7 cellular contexts compared by ENCODE assay signal in the genomic region with DNA sequence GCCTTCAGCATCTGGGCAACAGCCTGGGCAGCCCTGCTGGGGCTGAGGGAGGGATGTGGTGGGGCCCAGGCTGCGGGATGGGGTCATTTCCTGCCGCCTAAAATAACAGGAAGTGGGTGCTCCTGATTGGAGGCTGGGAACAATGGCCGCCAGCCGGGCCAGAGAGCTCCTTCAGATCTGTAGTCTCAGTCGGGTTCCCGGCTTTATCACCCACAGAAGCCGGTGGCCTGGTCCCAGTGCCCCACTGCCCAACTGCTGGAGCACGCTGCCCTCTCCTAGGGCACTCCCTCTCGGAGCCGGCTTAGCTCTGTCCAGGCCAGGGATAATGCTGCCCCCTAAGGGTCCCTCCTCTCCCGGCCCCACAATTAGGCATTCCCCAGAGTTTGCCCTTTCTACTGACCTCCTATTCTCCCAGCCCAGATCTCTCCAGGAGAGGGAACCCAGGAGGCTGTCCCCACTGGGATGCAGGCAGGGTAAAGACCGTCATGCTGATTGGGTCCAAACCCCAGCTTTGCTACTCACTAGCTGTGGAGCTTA. TPM values are rescaled to one million over a fixed set of nuclear protein-coding genes. Genes with fewer than 3 reads are reported as not detected.
DNase-seq lines count a peak whose midpoint lies in the region; ATAC-seq, FAIRE-seq and TF ChIP-seq lines count a peak whose summit lies in the region.

No MANE protein-coding gene starts in this region.

- H3K36me3 Mint-ChIP-seq in activated CD8-positive, alpha-beta memory T cell treated with anti-CD3 and anti-CD28 coated beads, Interleukin-2, amount 10 ng/mL, durations not matched to agents 7 days and 5 days, result peaks cover 38% of the 10 kb centered on the region

- H3K4me1 ChIP-seq in mononuclear cell (ENCODE audit: insufficient read depth, low read length), result peaks cover 81% of the 10 kb centered on the region
- peaks cover 58 to 90% (median 72%) of the 10 kb centered on the region in 4 donors for H3K4me1 ChIP-seq in stomach

- H3K36me3 ChIP-seq in stomach, result peaks cover 0 to 8% (median 0%) of the 10 kb centered on the region in 4 donors

- H3K27ac ChIP-seq in stomach, result peak overlapping the region; percentile 85 to 100 (median 89)

- peak overlapping the region; percentile 82 for H3K4me3 Mint-ChIP-seq in activated CD8-positive, alpha-beta memory T cell treated with anti-CD3 and anti-CD28 coated beads, Interleukin-2, amount 10 ng/mL, durations not matched to agents 7 days and 5 days

- no peaks in the 10 kb centered on the region for H3K9me3 Mint-ChIP-seq in activated CD8-positive, alpha-beta memory T cell treated with anti-CD3 and anti-CD28 coated beads, Interleukin-2, amount 10 ng/mL, durations not matched to agents 7 days and 5 days (ENCODE audit: low read depth)

- no peak for TF ChIP-seq EP300 in stomach (IDR thresholded peaks at IDR 0.05)

- peak; percentile 77 for FAIRE-seq in GM18507 (lab: Jason Lieb, UNC)

- peak overlapping the region; percentile 31 for H3K4me3 ChIP-seq in mononuclear cell (ENCODE audit: low read length)
- H3K4me3 ChIP-seq in stomach, result peak overlapping the region; percentile 35 to 45 (median 40)

- CTCF ChIA-PET in activated CD8-positive, alpha-beta memory T cell treated with anti-CD3 and anti-CD28 coated beads, Interleukin-2, amount 10 ng/mL, durations not matched to agents 7 days and 5 days (lab: Charles Lee), result interaction anchor here (1.0 to 6.6 kb wide), 10 partner anchors 9 to 236 kb away, joined by 3 to 102 read pairs (median 6); a partner anchor contains a TSS

- H3K9me3 ChIP-seq in mononuclear cell (ENCODE audit: low read depth, low read length), result no peaks in the 10 kb centered on the region
- H3K9me3 ChIP-seq in stomach, result no peaks in the 10 kb centered on the region

- intact Hi-C loops in stomach (cut with DNase I; ENCODE audit: low total_unique reads), result no loop called here

- H3K27me3 Mint-ChIP-seq in activated CD8-positive, alpha-beta memory T cell treated with anti-CD3 and anti-CD28 coated beads, Interleukin-2, amount 10 ng/mL, durations not matched to agents 7 days and 5 days, result no peaks in the 10 kb centered on the region

- peak in 1 of 7 experiments; percentile 24 for TF ChIP-seq CTCF in stomach (IDR thresholded peaks at IDR 0.05)

- H3K27ac Mint-ChIP-seq in activated CD8-positive, alpha-beta memory T cell treated with anti-CD3 and anti-CD28 coated beads, Interleukin-2, amount 10 ng/mL, durations not matched to agents 7 days and 5 days, result peak overlapping the region; percentile 94

- H3K27me3 ChIP-seq in mononuclear cell (ENCODE audit: insufficient read depth, low read length), result no peaks in the 10 kb centered on the region
- no peaks in the 10 kb centered on the region for H3K27me3 ChIP-seq in stomach

- DNase-seq in GM18507 (ENCODE audit: extremely low spot score, insufficient read length, low read depth) (peak; percentile 53), NCI-H510A (lab: John Stamatoyannopoulos, UW) (peak; percentile 60), epidermal melanocyte (ENCODE audit: insufficient read length, low spot score) (peak; percentile 70), stomach (peak; percentile 60)
- DNase-seq in activated CD8-positive, alpha-beta memory T cell treated with anti-CD3 and anti-CD28 coated beads, Interleukin-2, amount 10 ng/mL, durations not matched to agents 7 days and 5 days, result peak; percentile 89

- TF ChIP-seq POLR2A in stomach (IDR thresholded peaks at IDR 0.05), result no peak

- ATAC-seq in activated CD8-positive, alpha-beta memory T cell treated with anti-CD3 and anti-CD28 coated beads, Interleukin-2, amount 10 ng/mL, durations not matched to agents 7 days and 5 days, result peak; percentile 52
- no peak for ATAC-seq in GM21515 (IDR thresholded peaks at IDR 0.05; ENCODE audit: unreplicated experiment)

- WGBS in stomach, 5 donors, result 3 to 20% (median 11%) methylated on average over 8 to 12 of the region's 12 CpGs

- H3K4me1 Mint-ChIP-seq in activated CD8-positive, alpha-beta memory T cell treated with anti-CD3 and anti-CD28 coated beads, Interleukin-2, amount 10 ng/mL, durations not matched to agents 7 days and 5 days, result peaks cover 65% of the 10 kb centered on the region

RNA-seq across cellular contexts. Expression of a gene that starts 5.1 kb away (rescaled TPM):
- total RNA-seq in activated CD8-positive, alpha-beta memory T cell treated with anti-CD3 and anti-CD28 coated beads, Interleukin-2, amount 10 ng/mL, durations not matched to agents 7 days and 5 days, result 100 to 1,000 TPM; 238 to 252 TPM
- total RNA-seq in mononuclear cell, result 142 TPM
- total RNA-seq in stomach, result 100 to 1,000 TPM in 2 of 5 donors, 10 to 100 TPM in 3; 14.6 to 164 (median 40.3) TPM
- 10 to 100 TPM; 36.7 to 42.8 (median 42.4) TPM for polyA plus RNA-seq in stomach

RNA-seq across cellular contexts. Expression of a gene that starts 11.7 kb away (rescaled TPM):
- 10 to 100 TPM; 56.5 to 68.3 TPM for total RNA-seq in activated CD8-positive, alpha-beta memory T cell treated with anti-CD3 and anti-CD28 coated beads, Interleukin-2, amount 10 ng/mL, durations not matched to agents 7 days and 5 days
- total RNA-seq in mononuclear cell, result 25.9 TPM
- 10 to 100 TPM in 4 of 5 donors, 1 to 10 TPM in 1; 8.9 to 63.9 (median 19.8) TPM for total RNA-seq in stomach
- 10 to 100 TPM; 61.1 to 64.0 (median 62.8) TPM for polyA plus RNA-seq in stomach

RNA-seq across cellular contexts. Expression of a gene that starts 36.0 kb away (rescaled TPM):
- total RNA-seq in activated CD8-positive, alpha-beta memory T cell treated with anti-CD3 and anti-CD28 coated beads, Interleukin-2, amount 10 ng/mL, durations not matched to agents 7 days and 5 days, result not detected
- total RNA-seq in mononuclear cell (1.9 TPM), stomach (10 to 100 TPM in 1 of 5 donors, 1 to 10 TPM in 4; 3.5 to 19.2 (median 5.5) TPM)
- polyA plus RNA-seq in stomach, result 1 to 10 TPM in 2 of 3 donors, under 1 TPM in 1; 0.92 to 5.0 (median 2.0) TPM
